Comparison of ENCODE assay signal across 9 cellular contexts in genomic region chr3:129211772-129212171, GRCh38.
DNase-seq lines count a peak whose midpoint lies in the region; ATAC-seq, FAIRE-seq and TF ChIP-seq lines count a peak whose summit lies in the region.
"Had no signal": no experiment of that assay in that cellular context is flagged by ENCODE, and none has a peak within 500 bp of the region (broad histone marks: within the 10 kb centered on the region; RNA-seq: fewer than 3 reads in every experiment).

No MANE protein-coding gene starts in this region.

- DNase-seq in KBM-7 (peak; percentile 57), kidney glomerular epithelial cell (lab: John Stamatoyannopoulos, UW) (peak; percentile 90), urothelium cell line (ENCODE audit: low spot score) (peak; percentile 91), GM19239 (ENCODE audit: insufficient read length, low spot score) (no peak), GM10266 (ENCODE audit: extremely low spot score) (no peak)
- DNase-seq in stimulated activated naive CD8-positive, alpha-beta T cell treated with anti-CD3 and anti-CD28 coated beads, Interleukin-15, Interleukin-2, amounts not matched to agents 100 U/mL and 50 U/mL, for 24 hours, result no peak

- in situ Hi-C loops in KBM-7 (cut with MboI; ENCODE audit: low pct_unique_long_range_greater_than_20kb, low sequenced_read_pairs), result no loop called here

- TF ChIP-seq CTCF in 22Rv1 (IDR thresholded peaks at IDR 0.05) (no peak), VCaP (conservative IDR thresholded peaks at IDR 0.05) (no peak), GM10266 (IDR thresholded peaks at IDR 0.05; ENCODE audit: control insufficient read depth, insufficient read depth, low read depth, missing control alignments) (no peak)

- FAIRE-seq in urothelium cell line (lab: Jason Lieb, UNC) (no peak), GM19239 (lab: Jason Lieb, UNC) (no peak)

- peak overlapping the region; percentile 78 for H3K27ac ChIP-seq in 22Rv1
- H3K27ac ChIP-seq in VCaP, result peak overlapping the region; percentile 76
- H3K27ac ChIP-seq: BLaER1 had no signal

- no peak for ATAC-seq in stimulated activated naive CD8-positive, alpha-beta T cell treated with anti-CD3 and anti-CD28 coated beads, Interleukin-15, Interleukin-2, amounts not matched to agents 100 U/mL and 50 U/mL, for 24 hours

Comparison
In these comparisons a context has a peak if more than half of its experiments do, and no peak if none do; other contexts are left out.
1. DNase-seq: peak in KBM-7 (single experiment), kidney glomerular epithelial cell (single experiment) and urothelium cell line (single experiment); none in GM19239 (single experiment), GM10266 (single experiment) and stimulated activated naive CD8-positive, alpha-beta T cell treated with anti-CD3 and anti-CD28 coated beads, Interleukin-15, Interleukin-2, amounts not matched to agents 100 U/mL and 50 U/mL, for 24 hours (single experiment).